In genomic region chrX:39268207-39268606, GRCh38 we compare ENCODE assay signal across 29 cellular contexts.
"Had no signal": no experiment of that assay in that cellular context is flagged by ENCODE, and none has a peak within 500 bp of the region (broad histone marks: within the 10 kb centered on the region; RNA-seq: fewer than 3 reads in every experiment).

No MANE protein-coding gene starts in this region.

- DNase-seq: activated CD4-positive, alpha-beta T cell treated with anti-CD3 and anti-CD28 coated beads, Interleukin-2, amount 10 ng/mL, durations not matched to agents 7 days and 5 days; activated CD8-positive, alpha-beta memory T cell treated with anti-CD3 and anti-CD28 coated beads, Interleukin-2, amount 50 U/mL, for 4 hours; adrenal gland; brain microvascular endothelial cell; cortex of kidney; effector memory CD8-positive, alpha-beta T cell; erythroblast; hippocampal formation; kidney; left colon; midbrain; naive thymus-derived CD8-positive, alpha-beta T cell; nucleus accumbens; pancreas; retina; SK-N-SH; stimulated activated CD4-positive, alpha-beta T cell treated with anti-CD3 and anti-CD28 coated beads, Interleukin-12 subunit alpha, Interleukin-12 subunit beta, amount 100 ng/mL, for 4 hours; stimulated activated CD4-positive, alpha-beta T cell treated with anti-CD3 and anti-CD28 coated beads, Interleukin-4, amount 100 ng/mL, for 1 hour; SW 1271; T-helper 9 cell; tibial artery; upper lobe of right lung had no signal

- H3K27me3 Mint-ChIP-seq: activated CD4-positive, alpha-beta T cell treated with anti-CD3 and anti-CD28 coated beads, Interleukin-2, amount 10 ng/mL, durations not matched to agents 7 days and 5 days; naive thymus-derived CD8-positive, alpha-beta T cell had no signal

- H3K9me3 Mint-ChIP-seq: effector memory CD8-positive, alpha-beta T cell; stimulated activated memory B cell treated with anti-CD40 and anti-IgM and Interleukin-4, amounts not matched to agents 10 μg/mL and 1 μg/mL and 100 μg/mL, for 72 hours had no signal

- H3K4me1 Mint-ChIP-seq: memory B cell, neural crest cell had no signal

- H3K27ac Mint-ChIP-seq: activated CD4-positive, alpha-beta T cell treated with anti-CD3 and anti-CD28 coated beads, Interleukin-2, amount 10 ng/mL, durations not matched to agents 7 days and 5 days; effector memory CD8-positive, alpha-beta T cell; memory B cell; stimulated activated memory B cell treated with anti-CD40 and anti-IgM and Interleukin-4, amounts not matched to agents 10 μg/mL and 1 μg/mL and 100 μg/mL, for 72 hours; T-helper 1 cell treated with Interleukin-12 subunit alpha and Interleukin-12 subunit beta and Interleukin-4 antibody, amounts not matched to agents 30 μg/mL and 1 μg/mL, for 36 hours had no signal

- FAIRE-seq: kidney, pancreas, TTC549 had no signal

- H3K4me3 Mint-ChIP-seq: activated CD4-positive, alpha-beta T cell treated with anti-CD3 and anti-CD28 coated beads, Interleukin-2, amount 10 ng/mL, durations not matched to agents 7 days and 5 days; effector memory CD8-positive, alpha-beta T cell; memory B cell; naive thymus-derived CD8-positive, alpha-beta T cell; neural crest cell; stimulated activated memory B cell treated with anti-CD40 and anti-IgM and Interleukin-4, amounts not matched to agents 10 μg/mL and 1 μg/mL and 100 μg/mL, for 72 hours; T-helper 1 cell treated with Interleukin-12 subunit alpha and Interleukin-12 subunit beta and Interleukin-4 antibody, amounts not matched to agents 30 μg/mL and 1 μg/mL, for 36 hours had no signal

- H3K36me3 Mint-ChIP-seq: stimulated activated memory B cell treated with anti-CD40 and anti-IgM and Interleukin-4, amounts not matched to agents 10 μg/mL and 1 μg/mL and 100 μg/mL, for 72 hours had no signal

- ATAC-seq: effector memory CD8-positive, alpha-beta T cell; gastroesophageal sphincter; left colon; naive thymus-derived CD8-positive, alpha-beta T cell; pancreas; sciatic nerve; stimulated activated memory B cell treated with anti-CD40 and anti-IgM and Interleukin-4, amounts not matched to agents 10 μg/mL and 1 μg/mL and 100 μg/mL, for 72 hours; upper lobe of right lung had no signal
